In the genomic region with DNA sequence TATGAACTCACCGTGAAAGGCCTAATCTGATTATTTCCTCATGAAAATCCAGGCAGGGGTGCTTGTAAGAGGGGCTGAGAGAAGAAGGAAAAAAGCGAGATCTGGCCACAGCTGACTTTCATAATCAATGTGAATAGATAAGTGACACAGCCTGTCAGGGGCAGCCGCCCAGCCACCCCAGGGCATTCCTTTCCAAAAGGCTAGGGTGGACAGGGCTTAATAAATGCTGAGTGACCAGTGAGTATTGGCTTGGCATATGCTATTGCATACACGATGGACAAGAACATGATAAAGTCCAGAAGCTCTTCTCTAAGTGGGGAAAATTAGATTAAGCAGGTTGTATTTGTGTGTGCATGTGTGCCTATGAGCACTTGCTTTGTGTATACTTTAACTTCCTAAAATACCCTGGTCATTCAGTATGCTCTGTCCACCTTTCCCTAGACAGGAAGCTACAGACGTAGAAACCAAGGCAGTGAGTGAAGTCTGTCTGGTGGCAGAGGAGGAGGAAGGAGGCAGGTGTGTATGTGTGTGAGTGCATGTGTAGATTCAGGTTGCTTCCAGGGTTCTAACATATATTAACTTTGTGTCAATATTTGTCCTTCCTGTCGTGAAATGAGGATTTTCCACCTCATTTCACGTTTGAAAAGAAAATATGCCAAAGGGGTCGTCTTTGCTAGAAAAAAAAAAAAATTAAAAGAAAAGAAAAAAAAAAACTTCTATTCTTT, we compare ENCODE assay signal across 12 cellular contexts.
"Had no signal": no experiment of that assay in that cellular context is flagged by ENCODE, and none has a peak within 500 bp of the region (broad histone marks: within the 10 kb centered on the region; RNA-seq: fewer than 3 reads in every experiment).

No MANE protein-coding gene starts in this region.

- DNase-seq: activated CD4-positive, alpha-beta T cell treated with anti-CD3 and anti-CD28 coated beads, Interleukin-2, amount 50 U/mL, for 4 hours; activated CD4-positive, CD25-positive, alpha-beta regulatory T cell treated with anti-CD3 and anti-CD28 coated beads, Interleukin-2, amount 50 U/mL, for 72 hours; activated CD8-positive, alpha-beta memory T cell treated with anti-CD3 and anti-CD28 coated beads, Interleukin-2, amount 10 ng/mL, durations not matched to agents 7 days and 5 days; activated effector memory CD4-positive, alpha-beta T cell treated with Interleukin-2 at 50 U/mL for 16 hours; activated T-cell treated with anti-CD3 and anti-CD28 coated beads, Interleukin-2, amount 50 U/mL, for 24 hours; amniotic stem cell; body of pancreas; natural killer cell; occipital lobe; stimulated activated CD4-positive, alpha-beta T cell treated with anti-CD3 and anti-CD28 coated beads, Interleukin-2, amount 100 ng/mL, for 48 hours; stimulated activated naive CD8-positive, alpha-beta T cell treated with anti-CD3 and anti-CD28 coated beads, Interleukin-15, Interleukin-2, amounts not matched to agents 100 U/mL and 50 U/mL, for 24 hours had no signal

- ATAC-seq: activated CD8-positive, alpha-beta memory T cell treated with anti-CD3 and anti-CD28 coated beads, Interleukin-2, amount 10 ng/mL, durations not matched to agents 7 days and 5 days; activated naive CD4-positive, alpha-beta T cell treated with anti-CD3 and anti-CD28 coated beads, Interleukin-2, amount 50 U/mL, for 72 hours; body of pancreas; natural killer cell; stimulated activated naive CD8-positive, alpha-beta T cell treated with anti-CD3 and anti-CD28 coated beads, Interleukin-15, Interleukin-2, amounts not matched to agents 100 U/mL and 50 U/mL, for 24 hours had no signal
